Comparison of ENCODE assay signal across 9 cellular contexts in genomic region chr20:956330-956951, GRCh38. TPM values are rescaled to one million over a fixed set of nuclear protein-coding genes. Genes with fewer than 3 reads are reported as not detected.
A peak's percentile ranks its signal among the peaks of the same experiment; 100 is the strongest.
DNase-seq lines count a peak whose midpoint lies in the region; ATAC-seq and TF ChIP-seq lines count a peak whose summit lies in the region.
"Had no signal": no experiment of that assay in that cellular context is flagged by ENCODE, and none has a peak within 500 bp of the region (broad histone marks: within the 10 kb centered on the region; RNA-seq: fewer than 3 reads in every experiment).

No MANE protein-coding gene starts in this region.

- H3K23ac ChIP-seq in H9 (ENCODE audit: insufficient read length, low read depth, low read length): no peak overlapping the region

- H4K20me1 ChIP-seq in H9 (ENCODE audit: control insufficient read depth, insufficient read depth, insufficient read length): no peaks in the 10 kb centered on the region

- no peak overlapping the region for H2BK120ac ChIP-seq in H9 (ENCODE audit: low read depth, low read length, poor library complexity, severe bottlenecking)

- ATAC-seq in right lobe of liver: peak; percentile 80 to 93 (median 88)
- ATAC-seq in GM18519 (IDR thresholded peaks at IDR 0.05; ENCODE audit: low FRiP score, unreplicated experiment): no peak

- TF ChIP-seq CTCF in H9 (conservative IDR thresholded peaks at IDR 0.05) (peak; percentile 97), colonic mucosa (IDR thresholded peaks at IDR 0.05) (peak; percentile 98), right lobe of liver (IDR thresholded peaks at IDR 0.05) (peak; percentile 94 to 97 (median 96))

- no peak overlapping the region for H3T11ph ChIP-seq in H9 (ENCODE audit: low read length)

- H2BK12ac ChIP-seq in H9 (ENCODE audit: insufficient read length, low read depth, low read length): no peak overlapping the region

- TF ChIP-seq POLR2A in right lobe of liver (IDR thresholded peaks at IDR 0.05): no peak

- WGBS in H9 (ENCODE audit: extremely low coverage, insufficient read length, low lambda C conversion rate): no CpG with 5 or more reads among the region's 13 CpGs
- 19% methylated on average over 5 of the region's 13 CpGs for WGBS in right lobe of liver (ENCODE audit: insufficient coverage, low coverage, low lambda C conversion rate, missing lambda C conversion rate)

- H3K4me1 ChIP-seq in H9 (ENCODE audit: insufficient read depth, low read length) (no peaks in the 10 kb centered on the region), colonic mucosa (no peaks in the 10 kb centered on the region), right lobe of liver (no peaks in the 10 kb centered on the region)

- H2BK20ac ChIP-seq in H9 (ENCODE audit: low read depth, low read length, poor library complexity, severe bottlenecking): no peak overlapping the region

- H3K4me2 ChIP-seq in H9 (ENCODE audit: insufficient read depth, insufficient read length, low read length): no peak overlapping the region

- H4K5ac ChIP-seq in H9 (ENCODE audit: insufficient read length, low read depth, low read length): no peak overlapping the region

- H3K9me3 ChIP-seq in H9 (ENCODE audit: control insufficient read depth, low read depth, low read length) (no peaks in the 10 kb centered on the region), colonic mucosa (no peaks in the 10 kb centered on the region), right lobe of liver (no peaks in the 10 kb centered on the region)

- no peak overlapping the region for H2BK5ac ChIP-seq in H9 (ENCODE audit: insufficient read length, low read length)

- H3K56ac ChIP-seq in H9 (ENCODE audit: insufficient read length, low read depth, low read length): no peak overlapping the region

- H3K9me3 Mint-ChIP-seq in H9: no peaks in the 10 kb centered on the region
- H3K9me3 Mint-ChIP-seq in activated CD4-positive, alpha-beta T cell treated with anti-CD3 and anti-CD28 coated beads, Interleukin-2, amount 10 ng/mL, durations not matched to agents 7 days and 5 days: no peaks in the 10 kb centered on the region

- H3K27me3 ChIP-seq in H9 (ENCODE audit: insufficient read depth, low read length): no peaks in the 10 kb centered on the region
- no peaks in the 10 kb centered on the region for H3K27me3 ChIP-seq in colonic mucosa
- H3K27me3 ChIP-seq in right lobe of liver: peaks cover 0 to 6% of the 10 kb centered on the region in 2 donors

- peaks cover 15% of the 10 kb centered on the region for H3K27me3 Mint-ChIP-seq in H9 (ENCODE audit: low read depth)
- H3K27me3 Mint-ChIP-seq in activated CD4-positive, alpha-beta T cell treated with anti-CD3 and anti-CD28 coated beads, Interleukin-2, amount 10 ng/mL, durations not matched to agents 7 days and 5 days: peaks cover 14% of the 10 kb centered on the region

- DNase-seq in CMK (ENCODE audit: low read depth) (peak; percentile 79), H9 (peak; percentile 86), NCI-H345 (lab: John Stamatoyannopoulos, UW) (peak; percentile 55), colonic mucosa (peak; percentile 68), right lobe of liver (peak; percentile 62 to 75 (median 69))
- peak; percentile 76 for DNase-seq in activated CD4-positive, alpha-beta T cell treated with anti-CD3 and anti-CD28 coated beads, Interleukin-2, amount 10 ng/mL, durations not matched to agents 7 days and 5 days
- peak; percentile 39 to 71 (median 61) for DNase-seq in stimulated activated CD4-positive, alpha-beta T cell treated with anti-CD3 and anti-CD28 coated beads, TNF-alpha, amount 100 ng/mL, for 24 hours (ENCODE audit: low read depth in 3 of 3)

- H2AK5ac ChIP-seq in H9 (ENCODE audit: insufficient read length, low read length): no peak overlapping the region

- H4K8ac ChIP-seq in H9 (replicated peaks; ENCODE audit: insufficient read length, low read depth, low read length): no peak overlapping the region

- peak overlapping the region in 1 of 3 experiments; percentile 72; a peak in 1 of 7 replicates for H3K27ac Mint-ChIP-seq in H9
- H3K27ac Mint-ChIP-seq in activated CD4-positive, alpha-beta T cell treated with anti-CD3 and anti-CD28 coated beads, Interleukin-2, amount 10 ng/mL, durations not matched to agents 7 days and 5 days: no peak overlapping the region

- H3K9ac ChIP-seq in H9 (ENCODE audit: extremely low read depth, insufficient read length, low read length): no peak overlapping the region
- no peak overlapping the region for H3K9ac ChIP-seq in colonic mucosa (ENCODE audit: low read depth in 2 of 2, low read length in 2 of 2)

- H3K14ac ChIP-seq in H9 (ENCODE audit: insufficient read depth, low read length): no peak overlapping the region

- H3K18ac ChIP-seq in H9 (ENCODE audit: insufficient read length, low read depth, low read length): no peak overlapping the region

- H3K4me3 ChIP-seq in colonic mucosa (no peak overlapping the region), right lobe of liver (no peak overlapping the region)
- H3K4me3 ChIP-seq: SK-N-MC had no signal

- no peaks in the 10 kb centered on the region for H3K36me3 Mint-ChIP-seq in H9 (ENCODE audit: insufficient read depth in 1 of 3, low read depth in 3 of 3)
- H3K36me3 Mint-ChIP-seq in activated CD4-positive, alpha-beta T cell treated with anti-CD3 and anti-CD28 coated beads, Interleukin-2, amount 10 ng/mL, durations not matched to agents 7 days and 5 days (ENCODE audit: low read depth): no peaks in the 10 kb centered on the region

- H2BK15ac ChIP-seq in H9 (ENCODE audit: low read depth, low read length): no peak overlapping the region

- H3K27ac ChIP-seq in H9 (ENCODE audit: insufficient read length, low read depth, low read length) (no peak overlapping the region), colonic mucosa (no peak overlapping the region), right lobe of liver (no peak overlapping the region)
- H3K27ac ChIP-seq: SK-N-MC had no signal

- H3K23me2 ChIP-seq in H9 (ENCODE audit: insufficient read length, low read depth, low read length, poor library complexity, severe bottlenecking): no peaks in the 10 kb centered on the region

- H2AFZ ChIP-seq in H9 (ENCODE audit: low read length): no peak overlapping the region

- H4K91ac ChIP-seq in H9 (ENCODE audit: insufficient read length, low read depth, low read length): no peak overlapping the region

- H3K36me3 ChIP-seq in colonic mucosa (no peaks in the 10 kb centered on the region), right lobe of liver (no peaks in the 10 kb centered on the region)

- intact Hi-C loops in colonic mucosa (cut with DNase I): loop anchor here (1.0 kb wide), 1 partner anchor 140 kb away; no protein-coding TSS in a partner anchor
- intact Hi-C loops in right lobe of liver (cut with DNase I): loop anchor here (5.0 kb wide), 2 partner anchors 139 to 144 kb away; no protein-coding TSS in a partner anchor

- peaks cover 9 to 32% of the 10 kb centered on the region in 2 experiments for H3K4me1 Mint-ChIP-seq in H9
- H3K4me1 Mint-ChIP-seq in activated CD4-positive, alpha-beta T cell treated with anti-CD3 and anti-CD28 coated beads, Interleukin-2, amount 10 ng/mL, durations not matched to agents 7 days and 5 days: peaks cover 2% of the 10 kb centered on the region

- H3K79me2 ChIP-seq in H9 (ENCODE audit: insufficient read depth, low read length): no peaks in the 10 kb centered on the region

- no peak overlapping the region for H3K4ac ChIP-seq in H9 (ENCODE audit: low read depth, low read length)

- CTCF ChIA-PET in activated CD4-positive, alpha-beta T cell treated with anti-CD3 and anti-CD28 coated beads, Interleukin-2, amount 10 ng/mL, durations not matched to agents 7 days and 5 days (lab: Charles Lee): interaction anchor here (0.6 to 5.3 kb wide), 14 partner anchors 10 to 255 kb away, joined by 3 to 49 read pairs (median 4); partner anchors contain the start of gene FAM110A

- H3K4me3 Mint-ChIP-seq in H9: no peak overlapping the region
- H3K4me3 Mint-ChIP-seq in activated CD4-positive, alpha-beta T cell treated with anti-CD3 and anti-CD28 coated beads, Interleukin-2, amount 10 ng/mL, durations not matched to agents 7 days and 5 days: no peak overlapping the region

- no peaks in the 10 kb centered on the region for H3K79me1 ChIP-seq in H9 (ENCODE audit: insufficient read depth, low read depth, low read length, poor library complexity, severe bottlenecking)

- POLR2A ChIA-PET in activated CD4-positive, alpha-beta T cell treated with anti-CD3 and anti-CD28 coated beads, Interleukin-2, amount 10 ng/mL, durations not matched to agents 7 days and 5 days (lab: Charles Lee): no interaction called here

RNA-seq across cellular contexts. Expression of gene ANGPT4, which starts 40.3 kb away (rescaled TPM):
- total RNA-seq in H9 (2021) (0.07 and 0.11 TPM in 2 replicates), colonic mucosa (under 1 TPM in 1 of 2 donors, not detected in 1; 0.05 TPM), right lobe of liver (under 1 TPM in 2 of 6 experiments, not detected in 4; 0.04 to 0.12 TPM)
- not detected for total RNA-seq in activated CD4-positive, alpha-beta T cell treated with anti-CD3 and anti-CD28 coated beads, Interleukin-2, amount 10 ng/mL, durations not matched to agents 7 days and 5 days

RNA-seq across cellular contexts. Expression of gene RSPO4, which starts 45.7 kb away (rescaled TPM):
- total RNA-seq in H9 (2021): 5.0 and 6.7 TPM in 2 replicates
- under 1 TPM in 1 of 2 experiments, not detected in 1; 0.10 TPM for total RNA-seq in activated CD4-positive, alpha-beta T cell treated with anti-CD3 and anti-CD28 coated beads, Interleukin-2, amount 10 ng/mL, durations not matched to agents 7 days and 5 days
- under 1 TPM; 0.08 to 0.12 TPM for total RNA-seq in colonic mucosa
- under 1 TPM in 2 of 6 experiments, not detected in 4; 0.07 to 0.51 TPM for total RNA-seq in right lobe of liver
